Comparison of ENCODE assay signal across 28 cellular contexts in the genomic region with DNA sequence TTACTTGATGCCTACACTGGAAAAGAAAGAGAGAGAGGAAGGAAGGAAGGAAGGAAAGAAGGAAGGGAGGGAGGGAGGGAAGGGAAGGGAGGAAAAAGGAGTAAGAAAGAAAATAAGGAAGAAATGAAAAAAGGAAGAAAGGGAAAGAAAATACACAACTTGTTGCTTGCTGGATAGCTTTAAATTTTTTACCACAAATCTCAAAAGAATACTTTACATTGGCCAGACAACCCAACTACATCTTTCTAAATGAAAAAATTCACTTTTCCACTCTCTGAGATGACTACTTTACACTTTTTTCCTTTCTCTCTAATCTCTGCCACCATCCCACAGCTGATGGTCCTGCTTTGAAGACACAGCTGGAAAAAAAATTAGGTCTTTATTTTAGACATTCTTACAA.
"Had no signal": no experiment of that assay in that cellular context is flagged by ENCODE, and none has a peak within 500 bp of the region (broad histone marks: within the 10 kb centered on the region; RNA-seq: fewer than 3 reads in every experiment).

No MANE protein-coding gene starts in this region.

- H3K27ac ChIP-seq: colonic mucosa, coronary artery, dorsolateral prefrontal cortex, epithelial cell of prostate, esophagus muscularis mucosa, esophagus squamous epithelium, foreskin keratinocyte, gastrocnemius medialis, gastroesophageal sphincter, heart left ventricle, heart right ventricle had no signal

- FAIRE-seq: colon, endometrium, endothelial cell of umbilical vein, frontal cortex had no signal

- H3K9me3 ChIP-seq: colonic mucosa, esophagus muscularis mucosa, esophagus squamous epithelium, gastrocnemius medialis, gastroesophageal sphincter, heart left ventricle, heart right ventricle had no signal

- H3K4me1 ChIP-seq: colonic mucosa, esophagus muscularis mucosa, esophagus squamous epithelium, foreskin keratinocyte, gastroesophageal sphincter, heart left ventricle had no signal

- H3K27me3 ChIP-seq: colonic mucosa, dorsolateral prefrontal cortex, esophagus muscularis mucosa, esophagus squamous epithelium, foreskin keratinocyte, gastrocnemius medialis, gastroesophageal sphincter, heart left ventricle, heart right ventricle had no signal

- H3K36me3 ChIP-seq: colonic mucosa, esophagus muscularis mucosa, esophagus squamous epithelium, gastrocnemius medialis, gastroesophageal sphincter, heart left ventricle, heart right ventricle had no signal

- H3K4me3 ChIP-seq: colonic mucosa, coronary artery, dorsolateral prefrontal cortex, esophagus muscularis mucosa, esophagus squamous epithelium, gastrocnemius medialis, gastroesophageal sphincter, heart left ventricle, heart right ventricle had no signal

- ATAC-seq: effector memory CD8-positive, alpha-beta T cell; esophagus mucosa; foreskin keratinocyte; gastrocnemius medialis; gastroesophageal sphincter; heart left ventricle; heart right ventricle had no signal

- DNase-seq: colonic mucosa; cortex of kidney; dermis blood vessel endothelial cell; dorsolateral prefrontal cortex; effector CD4-positive, alpha-beta T cell; effector CD8-positive, alpha-beta T cell; effector memory CD4-positive, alpha-beta T cell; effector memory CD8-positive, alpha-beta T cell; endodermal cell; erythroblast; esophagus squamous epithelium; foreskin fibroblast; foreskin keratinocyte; foreskin melanocyte; gastrocnemius medialis; glutamatergic neuron; head of caudate nucleus; heart left ventricle; heart right ventricle had no signal
